8 cellular contexts compared by ENCODE assay signal in the genomic region with DNA sequence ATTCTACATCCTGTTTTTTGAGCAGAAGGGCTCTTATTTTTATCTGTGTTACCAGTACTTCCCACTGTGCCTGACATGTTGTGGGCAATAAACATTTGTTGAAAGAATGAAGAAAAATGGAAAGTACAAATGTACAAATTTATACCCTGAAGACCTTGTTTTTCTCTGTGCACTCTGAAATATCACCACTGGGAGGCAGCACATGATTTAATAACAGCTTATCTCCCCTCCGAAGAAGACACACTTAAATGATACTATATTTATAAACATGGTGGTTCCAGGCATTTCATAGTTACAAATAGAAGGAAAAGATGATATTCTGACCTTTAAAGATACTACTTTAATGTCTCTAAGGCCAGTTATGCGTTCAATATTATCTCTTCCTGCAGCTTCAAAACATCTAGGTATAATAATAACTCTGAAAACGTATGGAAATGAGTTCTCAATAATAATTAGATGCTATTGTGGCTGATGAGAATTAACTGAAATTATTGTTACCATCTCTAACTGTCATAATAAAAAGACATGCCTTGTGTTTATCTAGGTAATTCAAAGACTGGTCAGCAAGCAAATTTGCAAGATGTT. TPM values are rescaled to one million over a fixed set of nuclear protein-coding genes. Genes with fewer than 3 reads are reported as not detected.
DNase-seq lines count a peak whose midpoint lies in the region; ATAC-seq and TF ChIP-seq lines count a peak whose summit lies in the region.

No MANE protein-coding gene starts in this region.

- no peak overlapping the region for H3K4me3 Mint-ChIP-seq in nephron

- H3K36me3 Mint-ChIP-seq in nephron (ENCODE audit: low read depth), result no peaks in the 10 kb centered on the region

- TF ChIP-seq CTCF in nephron (IDR thresholded peaks at IDR 0.05; ENCODE audit: unreplicated experiment in 3 of 3), result peak; percentile 76 to 80 (median 77)

- H3K9me3 Mint-ChIP-seq in nephron, result peaks cover 6% of the 10 kb centered on the region

- H3K27me3 Mint-ChIP-seq in nephron (ENCODE audit: low read depth), result no peaks in the 10 kb centered on the region

- H3K4me1 Mint-ChIP-seq in nephron, result no peaks in the 10 kb centered on the region

- H3K27ac ChIP-seq in epithelial cell of prostate, result no peak overlapping the region

- intact Hi-C loops in Right ventricle myocardium superior (cut with DNase I), result loop anchor here (5.0 kb wide), 1 partner anchor 447 kb away; no protein-coding TSS in a partner anchor
- intact Hi-C loops in Right ventricle myocardium inferior (cut with DNase I), result loop anchor here (5.0 kb wide), 4 partner anchors 162 to 447 kb away; no protein-coding TSS in a partner anchor

- DNase-seq in Right ventricle myocardium superior (no peak), Right ventricle myocardium inferior (ENCODE audit: missing footprints) (no peak), NCI-H226 (peak; percentile 23), epithelial cell of prostate (ENCODE audit: low read depth, low spot score) (peak; percentile 5), GOT3 (lab: John Stamatoyannopoulos, UW) (no peak)
- peak; percentile 48 for DNase-seq in activated CD4-positive, alpha-beta T cell treated with anti-CD3 and anti-CD28 coated beads, Interleukin-2, amount 50 U/mL, for 1 hour

- no peak overlapping the region for H3K27ac Mint-ChIP-seq in nephron

- ATAC-seq in Right ventricle myocardium superior (ENCODE audit: poor library complexity) (peak; percentile 68), Right ventricle myocardium inferior (no peak), HG03066 (IDR thresholded peaks at IDR 0.05; ENCODE audit: low read depth, unreplicated experiment) (peak; percentile 75)

RNA-seq across cellular contexts. Expression of a gene that starts 12.8 kb away (rescaled TPM):
- total RNA-seq in Right ventricle myocardium superior, result 4.6 TPM
- total RNA-seq in Right ventricle myocardium inferior, result 1.6 TPM

RNA-seq across cellular contexts. Expression of a gene that starts 36.0 kb away (rescaled TPM):
- total RNA-seq in Right ventricle myocardium superior, result not detected
- total RNA-seq in Right ventricle myocardium inferior, result not detected

Comparison
In these comparisons a context has a peak if more than half of its experiments do, and no peak if none do; other contexts are left out.
1. DNase-seq: peak in NCI-H226 (single experiment), activated CD4-positive, alpha-beta T cell treated with anti-CD3 and anti-CD28 coated beads, Interleukin-2, amount 50 U/mL, for 1 hour (single experiment) and epithelial cell of prostate (single experiment); none in Right ventricle myocardium superior (single experiment), Right ventricle myocardium inferior (single experiment) and GOT3 (single experiment).